22 cellular contexts compared by ENCODE assay signal in genomic region chr21:16563111-16563510, GRCh38.
"Had no signal": no experiment of that assay in that cellular context is flagged by ENCODE, and none has a peak within 500 bp of the region (broad histone marks: within the 10 kb centered on the region; RNA-seq: fewer than 3 reads in every experiment).

No MANE protein-coding gene starts in this region.

- FAIRE-seq: bronchial epithelial cell had no signal

- H3K9ac ChIP-seq: parathyroid adenoma had no signal

- H3K27ac ChIP-seq: epithelial cell of prostate, lower lobe of right lung, parathyroid adenoma, transverse colon, WERI-Rb-1 had no signal

- H3K4me1 ChIP-seq: lower lobe of right lung, parathyroid adenoma, transverse colon had no signal

- DNase-seq: activated CD4-positive, alpha-beta memory T cell treated with anti-CD3 and anti-CD28 coated beads for 36 hours; activated CD8-positive, alpha-beta memory T cell treated with anti-CD3 and anti-CD28 coated beads, Interleukin-2, amount 10 ng/mL, durations not matched to agents 7 days and 5 days; activated naive CD4-positive, alpha-beta T cell treated with anti-CD3 and anti-CD28 coated beads for 36 hours; activated naive CD8-positive, alpha-beta T cell treated with anti-CD3 and anti-CD28 coated beads, Interleukin-2, amount 50 U/mL, for 24 hours; activated T-cell treated with anti-CD3 and anti-CD28 coated beads, Interleukin-2, amount 50 U/mL, for 1 hour; aorta; effector memory CD8-positive, alpha-beta T cell; foreskin melanocyte; head of caudate nucleus; left colon; naive B cell; stimulated activated CD4-positive, alpha-beta T cell treated with anti-CD3 and anti-CD28 coated beads, Interleukin-2, amount 100 ng/mL, for 48 hours; stimulated activated naive CD4-positive, alpha-beta T cell treated with Interleukin-2 at 50 U/mL for 16 hours; substantia nigra; transverse colon; WERI-Rb-1 had no signal

- H3K9me3 ChIP-seq: lower lobe of right lung, transverse colon had no signal

- H3K27ac Mint-ChIP-seq: activated CD4-positive, alpha-beta memory T cell treated with anti-CD3 and anti-CD28 coated beads for 36 hours; activated CD8-positive, alpha-beta memory T cell treated with anti-CD3 and anti-CD28 coated beads, Interleukin-2, amount 10 ng/mL, durations not matched to agents 7 days and 5 days; activated naive CD4-positive, alpha-beta T cell treated with anti-CD3 and anti-CD28 coated beads for 36 hours; activated naive CD8-positive, alpha-beta T cell treated with anti-CD3 and anti-CD28 coated beads, Interleukin-2, amount 50 U/mL, for 24 hours; activated T-helper 2 cell treated with anti-CD3 and anti-CD28 coated beads, Interferon-gamma antibody, Interleukin-2, Interleukin-4, amounts not matched to agents 10 μg/mL and 5 μg/mL and 100 μg/mL, durations not matched to agents 14 hours and 24 hours and 36 hours; effector memory CD8-positive, alpha-beta T cell; T-helper 1 cell treated with Interleukin-12 subunit alpha and Interleukin-12 subunit beta and Interleukin-4 antibody, amounts not matched to agents 30 μg/mL and 1 μg/mL, for 36 hours had no signal

- H3K4me3 Mint-ChIP-seq: activated CD4-positive, alpha-beta memory T cell treated with anti-CD3 and anti-CD28 coated beads for 36 hours; activated CD8-positive, alpha-beta memory T cell treated with anti-CD3 and anti-CD28 coated beads, Interleukin-2, amount 10 ng/mL, durations not matched to agents 7 days and 5 days; activated naive CD4-positive, alpha-beta T cell treated with anti-CD3 and anti-CD28 coated beads for 36 hours; activated naive CD8-positive, alpha-beta T cell treated with anti-CD3 and anti-CD28 coated beads, Interleukin-2, amount 50 U/mL, for 24 hours; effector memory CD8-positive, alpha-beta T cell; naive B cell; T-helper 1 cell treated with Interleukin-12 subunit alpha and Interleukin-12 subunit beta and Interleukin-4 antibody, amounts not matched to agents 30 μg/mL and 1 μg/mL, for 36 hours had no signal

- H3K36me3 ChIP-seq: lower lobe of right lung, transverse colon, WERI-Rb-1 had no signal

- ATAC-seq: activated CD8-positive, alpha-beta memory T cell treated with anti-CD3 and anti-CD28 coated beads, Interleukin-2, amount 10 ng/mL, durations not matched to agents 7 days and 5 days; activated naive CD8-positive, alpha-beta T cell treated with anti-CD3 and anti-CD28 coated beads, Interleukin-2, amount 50 U/mL, for 24 hours; effector memory CD8-positive, alpha-beta T cell; left colon had no signal

- H3K4me3 ChIP-seq: lower lobe of right lung, transverse colon had no signal

- H3K27me3 Mint-ChIP-seq: activated CD4-positive, alpha-beta memory T cell treated with anti-CD3 and anti-CD28 coated beads for 36 hours; activated CD8-positive, alpha-beta memory T cell treated with anti-CD3 and anti-CD28 coated beads, Interleukin-2, amount 10 ng/mL, durations not matched to agents 7 days and 5 days; activated naive CD8-positive, alpha-beta T cell treated with anti-CD3 and anti-CD28 coated beads, Interleukin-2, amount 50 U/mL, for 24 hours; effector memory CD8-positive, alpha-beta T cell; naive B cell had no signal

- H3K4me1 Mint-ChIP-seq: activated CD8-positive, alpha-beta memory T cell treated with anti-CD3 and anti-CD28 coated beads, Interleukin-2, amount 10 ng/mL, durations not matched to agents 7 days and 5 days; activated naive CD8-positive, alpha-beta T cell treated with anti-CD3 and anti-CD28 coated beads, Interleukin-2, amount 50 U/mL, for 24 hours; naive B cell had no signal

- H3K36me3 Mint-ChIP-seq: activated CD4-positive, alpha-beta memory T cell treated with anti-CD3 and anti-CD28 coated beads for 36 hours; activated CD8-positive, alpha-beta memory T cell treated with anti-CD3 and anti-CD28 coated beads, Interleukin-2, amount 10 ng/mL, durations not matched to agents 7 days and 5 days; naive B cell had no signal

- H2AFZ ChIP-seq: parathyroid adenoma had no signal

- H3K27me3 ChIP-seq: transverse colon had no signal

- H3K9me3 Mint-ChIP-seq: activated CD4-positive, alpha-beta memory T cell treated with anti-CD3 and anti-CD28 coated beads for 36 hours; activated naive CD4-positive, alpha-beta T cell treated with anti-CD3 and anti-CD28 coated beads for 36 hours; activated naive CD8-positive, alpha-beta T cell treated with anti-CD3 and anti-CD28 coated beads, Interleukin-2, amount 50 U/mL, for 24 hours; effector memory CD8-positive, alpha-beta T cell; T-helper 1 cell treated with Interleukin-12 subunit alpha and Interleukin-12 subunit beta and Interleukin-4 antibody, amounts not matched to agents 30 μg/mL and 1 μg/mL, for 36 hours had no signal
